Comparison of ENCODE assay signal across 27 cellular contexts in the genomic region with DNA sequence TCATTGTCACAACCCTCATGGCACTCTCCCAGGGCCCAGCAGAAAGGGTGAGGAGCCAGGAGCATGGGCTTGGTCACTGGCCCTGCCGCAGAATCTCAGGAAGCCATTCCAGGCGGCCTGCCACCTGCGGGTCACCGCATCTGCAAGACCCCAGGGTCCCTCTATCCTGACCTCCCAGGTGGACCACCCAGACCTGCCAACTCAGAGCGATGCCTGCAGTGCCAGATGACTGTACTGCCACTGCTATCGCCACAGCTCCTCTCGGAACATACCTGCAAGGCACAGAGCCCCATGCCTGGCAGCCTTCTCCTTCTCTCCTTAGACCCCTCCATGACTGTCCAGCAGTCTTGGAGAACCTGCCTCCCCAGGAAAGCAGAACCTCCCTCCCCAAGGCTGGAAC. TPM values are rescaled to one million over a fixed set of nuclear protein-coding genes. Genes with fewer than 3 reads are reported as not detected.
"Had no signal": no experiment of that assay in that cellular context is flagged by ENCODE, and none has a peak within 500 bp of the region (broad histone marks: within the 10 kb centered on the region; RNA-seq: fewer than 3 reads in every experiment).

No MANE protein-coding gene starts in this region.

- H3K9me3 Mint-ChIP-seq: effector memory CD8-positive, alpha-beta T cell; naive thymus-derived CD8-positive, alpha-beta T cell had no signal

- H3K9ac ChIP-seq: parathyroid adenoma had no signal

- ATAC-seq: effector memory CD8-positive, alpha-beta T cell; esophagus mucosa; gastroesophageal sphincter; heart left ventricle; left cardiac atrium; left lung; naive thymus-derived CD8-positive, alpha-beta T cell had no signal

- H3K4me3 ChIP-seq: gastroesophageal sphincter, heart left ventricle, hepatocyte, left lung, right lobe of liver, stomach, thyroid gland had no signal

- H3K27ac ChIP-seq: epithelial cell of prostate, gastroesophageal sphincter, heart left ventricle, left lung, parathyroid adenoma, right lobe of liver, stomach, thyroid gland had no signal

- H3K4me3 Mint-ChIP-seq: effector memory CD8-positive, alpha-beta T cell; naive thymus-derived CD8-positive, alpha-beta T cell had no signal

- FAIRE-seq: kidney, small intestine had no signal

- H3K36me3 ChIP-seq: gastroesophageal sphincter, heart left ventricle, left lung, right lobe of liver, stomach, thyroid gland had no signal

- H3K27ac Mint-ChIP-seq: effector memory CD8-positive, alpha-beta T cell; progenitor cell of endocrine pancreas had no signal

- H3K27me3 ChIP-seq: hepatocyte, right lobe of liver, thyroid gland had no signal

- H3K79me2 ChIP-seq: hepatocyte, parathyroid adenoma had no signal

- H3K27me3 Mint-ChIP-seq: effector memory CD8-positive, alpha-beta T cell; naive thymus-derived CD8-positive, alpha-beta T cell had no signal

- H3K9me3 ChIP-seq: left lung, right lobe of liver, thyroid gland had no signal

- DNase-seq: cerebellar nuclear complex; cortex of kidney; effector memory CD8-positive, alpha-beta T cell; foreskin fibroblast; heart left ventricle; kidney; left cardiac atrium; mesendoderm; naive thymus-derived CD8-positive, alpha-beta T cell; right lobe of liver; small intestine; stimulated activated CD4-positive, alpha-beta T cell treated with anti-CD3 and anti-CD28 coated beads, Interleukin-15, amount 100 ng/mL, for 24 hours; stimulated activated CD4-positive, alpha-beta T cell treated with anti-CD3 and anti-CD28 coated beads, Interleukin-4, amount 100 ng/mL, for 1 hour; stimulated activated CD8-positive, alpha-beta memory T cell treated with anti-CD3 and anti-CD28 coated beads, Interleukin-4, amount 100 ng/mL, for 48 hours; stimulated activated naive CD4-positive, alpha-beta T cell treated with Interleukin-2 at 50 U/mL for 16 hours; stomach; thyroid gland; trophoblast cell had no signal

- H2AFZ ChIP-seq: hepatocyte, parathyroid adenoma had no signal

- H3K4me1 ChIP-seq: gastroesophageal sphincter, heart left ventricle, parathyroid adenoma, right lobe of liver had no signal

RNA-seq across cellular contexts. Expression of a gene that starts 26.4 kb away (rescaled TPM):
- total RNA-seq: esophagus mucosa, lung microvascular endothelial cell, subcutaneous adipose tissue had no signal
- polyA plus RNA-seq: naive thymus-derived CD8-positive, alpha-beta T cell had no signal
